In the genomic region with DNA sequence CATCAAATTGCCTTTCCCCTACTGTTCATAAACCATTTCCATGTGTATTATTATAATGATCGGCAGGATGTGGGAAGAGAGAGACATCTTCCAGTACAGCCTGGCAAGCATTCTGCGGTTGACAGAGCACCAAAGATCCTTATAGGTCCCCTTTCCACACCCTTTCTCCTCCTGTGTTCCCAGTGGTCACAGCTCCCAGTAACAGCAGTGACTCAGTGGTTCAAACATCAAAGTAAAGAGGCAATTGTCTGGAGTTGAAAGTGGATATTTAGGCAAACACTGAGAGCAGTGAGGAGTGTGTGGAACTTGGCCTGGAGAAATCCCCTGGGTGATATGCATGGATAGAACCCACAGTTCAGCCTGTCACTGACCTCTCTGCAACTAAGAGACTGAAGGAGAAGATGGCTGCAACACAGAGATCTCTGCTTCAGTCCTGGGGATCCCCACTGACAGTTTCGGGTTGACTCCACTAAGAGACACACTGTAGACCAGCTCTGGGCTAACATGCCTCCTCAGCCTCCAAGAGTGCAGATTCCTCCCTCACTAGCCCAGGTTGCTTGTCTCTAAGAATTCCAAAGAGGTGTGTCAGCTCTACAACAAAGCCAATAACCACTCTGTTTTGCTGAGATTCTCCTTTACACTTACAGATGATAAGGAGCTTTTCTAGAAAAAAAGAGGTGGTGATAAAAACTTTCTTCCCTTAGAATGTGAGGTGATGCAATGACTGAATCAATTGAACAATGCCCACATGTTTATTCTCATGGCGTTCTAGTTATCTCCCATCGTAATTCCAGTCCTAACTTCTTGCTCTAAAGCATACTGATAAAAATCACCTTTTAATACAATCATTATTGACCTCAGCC, we compare ENCODE assay signal across 1 cellular context.
TF ChIP-seq lines count a peak whose summit lies in the region.

No MANE protein-coding gene starts in this region.

TF ChIP-seq in HepG2, 621 proteins besides CTCF, POLR2A, EP300 and RAD21 (continued from another document and continues in another):
- TF ChIP-seq FOXP4 (CRISPR knock-in tag; IDR thresholded peaks at IDR 0.05) (0 out of 2 replicates have a peak, but pooled peaks have one; percentile 20), SOX6 (IDR thresholded peaks at IDR 0.05) (no peak), SOX6 (CRISPR knock-in tag; IDR thresholded peaks at IDR 0.05) (peak; percentile 84), ATF4 (CRISPR knock-in tag; IDR thresholded peaks at IDR 0.05) (peak in 1 of 2 experiments; percentile 80; a peak in 2 of 4 replicates), TCF12 (IDR thresholded peaks at IDR 0.05) (no peak), TCF12 (CRISPR knock-in tag; IDR thresholded peaks at IDR 0.05) (no peak), FOXA1 (IDR thresholded peaks at IDR 0.05) (no peak), FOXA1 (CRISPR knock-in tag; IDR thresholded peaks at IDR 0.05) (peak; percentile 28; the same call in 1 of the 2 replicates), CEBPB (IDR thresholded peaks at IDR 0.05; ENCODE audit: borderline replicate concordance, low read depth, low read length) (peak; percentile 75), PITX1 (CRISPR knock-in tag; IDR thresholded peaks at IDR 0.05) (peak; percentile 54; the same call in 1 of the 2 replicates), SIX1 (CRISPR knock-in tag; IDR thresholded peaks at IDR 0.05; ENCODE audit: borderline replicate concordance) (peak; percentile 72; the same call in 1 of the 2 replicates), ZMYM2 (CRISPR knock-in tag; IDR thresholded peaks at IDR 0.05) (peak; percentile 75; the same call in 1 of the 2 replicates), YEATS4 (CRISPR knock-in tag; IDR thresholded peaks at IDR 0.05; ENCODE audit: borderline replicate concordance) (0 out of 2 replicates have a peak, but pooled peaks have one; percentile 2), ISL2 (CRISPR knock-in tag; IDR thresholded peaks at IDR 0.05) (peak; percentile 53; the same call in 1 of the 2 replicates), HDAC1 (CRISPR knock-in tag; IDR thresholded peaks at IDR 0.05) (no peak), BCL6 (CRISPR knock-in tag; IDR thresholded peaks at IDR 0.05) (peak; percentile 30; the same call in 1 of the 2 replicates), HNF4G (IDR thresholded peaks at IDR 0.05; ENCODE audit: borderline replicate concordance, low read depth, low read length) (peak; percentile 68; the same call in 1 of the 2 replicates), HNF4G (CRISPR knock-in tag; IDR thresholded peaks at IDR 0.05; ENCODE audit: borderline replicate concordance, low read depth) (no peak), ZNF777 (CRISPR knock-in tag; IDR thresholded peaks at IDR 0.05) (0 out of 2 replicates have a peak, but pooled peaks have one; percentile 23), PHF21A (CRISPR knock-in tag; IDR thresholded peaks at IDR 0.05) (peak; percentile 31; the same call in 1 of the 2 replicates), FOXP1 (IDR thresholded peaks at IDR 0.05) (no peak), FOXP1 (CRISPR knock-in tag; IDR thresholded peaks at IDR 0.05) (peak; percentile 27; the same call in 1 of the 2 replicates), REPIN1 (CRISPR knock-in tag; IDR thresholded peaks at IDR 0.05; ENCODE audit: borderline replicate concordance, low read depth) (peak; percentile 52; the same call in 1 of the 2 replicates), ZNF292 (CRISPR knock-in tag; IDR thresholded peaks at IDR 0.05; ENCODE audit: borderline replicate concordance, low read depth) (peak; percentile 58; the same call in 1 of the 2 replicates), CREM (IDR thresholded peaks at IDR 0.05) (peak; percentile 29; the same call in 1 of the 2 replicates), CREM (CRISPR knock-in tag; IDR thresholded peaks at IDR 0.05) (no peak), ZNF263 (CRISPR knock-in tag; IDR thresholded peaks at IDR 0.05) (no peak), SOX13 (IDR thresholded peaks at IDR 0.05) (no peak), SOX13 (CRISPR knock-in tag; conservative IDR thresholded peaks at IDR 0.05 in 1 of 2, IDR thresholded peaks at IDR 0.05 in 1 of 2) (peak in 1 of 2 experiments; percentile 74; a peak in 2 of 4 replicates), GATAD2A (CRISPR knock-in tag; IDR thresholded peaks at IDR 0.05) (0 out of 2 replicates have a peak, but pooled peaks have one; percentile 42), NCOA2 (CRISPR knock-in tag; IDR thresholded peaks at IDR 0.05) (peak; percentile 25; the same call in 1 of the 2 replicates), SALL1 (CRISPR knock-in tag; IDR thresholded peaks at IDR 0.05) (peak; percentile 38; the same call in 1 of the 2 replicates), NR2F6 (IDR thresholded peaks at IDR 0.05) (no peak; the same call in 1 of the 2 replicates), NR2F6 (CRISPR knock-in tag; IDR thresholded peaks at IDR 0.05) (0 out of 2 replicates have a peak, but pooled peaks have one; percentile 19), ZNF280D (CRISPR knock-in tag; IDR thresholded peaks at IDR 0.05) (0 out of 2 replicates have a peak, but pooled peaks have one; percentile 20), HMGA1 (CRISPR knock-in tag; conservative IDR thresholded peaks at IDR 0.05) (no peak), LCORL (IDR thresholded peaks at IDR 0.05) (no peak), LCORL (CRISPR knock-in tag; IDR thresholded peaks at IDR 0.05) (0 out of 2 replicates have a peak, but pooled peaks have one; percentile 17), CBX1 (IDR thresholded peaks at IDR 0.05; ENCODE audit: low read depth) (no peak), ZSCAN5A (CRISPR knock-in tag; IDR thresholded peaks at IDR 0.05; ENCODE audit: borderline replicate concordance) (peak; percentile 25; the same call in 1 of the 2 replicates), THAP8 (CRISPR knock-in tag; IDR thresholded peaks at IDR 0.05; ENCODE audit: borderline replicate concordance) (no peak), TEAD3 (CRISPR knock-in tag; optimal IDR thresholded peaks at IDR 0.05; ENCODE audit: borderline replicate concordance) (peak; percentile 62), ZNF564 (CRISPR knock-in tag; IDR thresholded peaks at IDR 0.05) (no peak), ZNF282 (IDR thresholded peaks at IDR 0.05; ENCODE audit: partially characterized antibody) (no peak)
- TF ChIP-seq, protein P1, sequence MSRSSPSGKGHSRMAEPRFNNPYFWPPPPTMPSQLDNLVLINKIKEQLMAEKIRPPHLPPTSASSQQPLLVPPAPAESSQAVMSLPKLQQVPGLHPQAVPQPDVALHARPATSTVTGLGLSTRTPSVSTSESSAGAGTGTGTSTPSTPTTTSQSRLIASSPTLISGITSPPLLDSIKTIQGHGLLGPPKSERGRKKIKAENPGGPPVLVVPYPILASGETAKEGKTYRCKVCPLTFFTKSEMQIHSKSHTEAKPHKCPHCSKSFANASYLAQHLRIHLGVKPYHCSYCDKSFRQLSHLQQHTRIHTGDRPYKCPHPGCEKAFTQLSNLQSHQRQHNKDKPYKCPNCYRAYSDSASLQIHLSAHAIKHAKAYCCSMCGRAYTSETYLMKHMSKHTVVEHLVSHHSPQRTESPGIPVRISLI (CRISPR knock-in tag; IDR thresholded peaks at IDR 0.05; ENCODE audit: borderline replicate concordance): 0 out of 2 replicates have a peak, but pooled peaks have one; percentile 37
- TF ChIP-seq, protein P2, sequence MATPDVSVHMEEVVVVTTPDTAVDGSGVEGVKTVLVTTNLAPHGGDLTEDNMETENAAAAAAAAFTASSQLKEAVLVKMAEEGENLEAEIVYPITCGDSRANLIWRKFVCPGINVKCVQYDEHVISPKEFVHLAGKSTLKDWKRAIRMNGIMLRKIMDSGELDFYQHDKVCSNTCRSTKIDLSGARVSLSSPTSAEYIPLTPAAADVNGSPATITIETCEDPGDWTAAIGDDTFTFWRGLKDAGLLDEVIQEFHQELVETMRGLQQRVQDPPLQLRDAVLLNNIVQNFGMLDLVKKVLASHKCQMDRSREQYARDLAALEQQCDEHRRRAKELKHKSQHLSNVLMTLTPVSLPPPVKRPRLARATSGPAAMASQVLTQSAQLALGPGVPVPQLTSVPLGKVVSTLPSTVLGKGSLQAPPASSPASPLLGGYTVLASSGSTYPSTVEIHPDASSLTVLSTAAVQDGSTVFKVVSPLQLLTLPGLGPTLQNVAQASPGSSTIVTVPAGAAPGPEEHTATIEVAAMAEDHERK (CRISPR knock-in tag; IDR thresholded peaks at IDR 0.05; ENCODE audit: low read depth): no peak
- TF ChIP-seq, protein P3, sequence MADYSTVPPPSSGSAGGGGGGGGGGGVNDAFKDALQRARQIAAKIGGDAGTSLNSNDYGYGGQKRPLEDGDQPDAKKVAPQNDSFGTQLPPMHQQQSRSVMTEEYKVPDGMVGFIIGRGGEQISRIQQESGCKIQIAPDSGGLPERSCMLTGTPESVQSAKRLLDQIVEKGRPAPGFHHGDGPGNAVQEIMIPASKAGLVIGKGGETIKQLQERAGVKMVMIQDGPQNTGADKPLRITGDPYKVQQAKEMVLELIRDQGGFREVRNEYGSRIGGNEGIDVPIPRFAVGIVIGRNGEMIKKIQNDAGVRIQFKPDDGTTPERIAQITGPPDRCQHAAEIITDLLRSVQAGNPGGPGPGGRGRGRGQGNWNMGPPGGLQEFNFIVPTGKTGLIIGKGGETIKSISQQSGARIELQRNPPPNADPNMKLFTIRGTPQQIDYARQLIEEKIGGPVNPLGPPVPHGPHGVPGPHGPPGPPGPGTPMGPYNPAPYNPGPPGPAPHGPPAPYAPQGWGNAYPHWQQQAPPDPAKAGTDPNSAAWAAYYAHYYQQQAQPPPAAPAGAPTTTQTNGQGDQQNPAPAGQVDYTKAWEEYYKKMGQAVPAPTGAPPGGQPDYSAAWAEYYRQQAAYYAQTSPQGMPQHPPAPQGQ (CRISPR knock-in tag; IDR thresholded peaks at IDR 0.05; ENCODE audit: borderline replicate concordance): 0 out of 2 replicates have a peak, but pooled peaks have one; percentile 42
- TF ChIP-seq, protein P4, sequence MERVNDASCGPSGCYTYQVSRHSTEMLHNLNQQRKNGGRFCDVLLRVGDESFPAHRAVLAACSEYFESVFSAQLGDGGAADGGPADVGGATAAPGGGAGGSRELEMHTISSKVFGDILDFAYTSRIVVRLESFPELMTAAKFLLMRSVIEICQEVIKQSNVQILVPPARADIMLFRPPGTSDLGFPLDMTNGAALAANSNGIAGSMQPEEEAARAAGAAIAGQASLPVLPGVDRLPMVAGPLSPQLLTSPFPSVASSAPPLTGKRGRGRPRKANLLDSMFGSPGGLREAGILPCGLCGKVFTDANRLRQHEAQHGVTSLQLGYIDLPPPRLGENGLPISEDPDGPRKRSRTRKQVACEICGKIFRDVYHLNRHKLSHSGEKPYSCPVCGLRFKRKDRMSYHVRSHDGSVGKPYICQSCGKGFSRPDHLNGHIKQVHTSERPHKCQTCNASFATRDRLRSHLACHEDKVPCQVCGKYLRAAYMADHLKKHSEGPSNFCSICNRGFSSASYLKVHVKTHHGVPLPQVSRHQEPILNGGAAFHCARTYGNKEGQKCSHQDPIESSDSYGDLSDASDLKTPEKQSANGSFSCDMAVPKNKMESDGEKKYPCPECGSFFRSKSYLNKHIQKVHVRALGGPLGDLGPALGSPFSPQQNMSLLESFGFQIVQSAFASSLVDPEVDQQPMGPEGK (CRISPR knock-in tag; IDR thresholded peaks at IDR 0.05): 0 out of 2 replicates have a peak, but pooled peaks have one; percentile 16
